ENCODE assay signal across 31 cellular contexts in the genomic region with DNA sequence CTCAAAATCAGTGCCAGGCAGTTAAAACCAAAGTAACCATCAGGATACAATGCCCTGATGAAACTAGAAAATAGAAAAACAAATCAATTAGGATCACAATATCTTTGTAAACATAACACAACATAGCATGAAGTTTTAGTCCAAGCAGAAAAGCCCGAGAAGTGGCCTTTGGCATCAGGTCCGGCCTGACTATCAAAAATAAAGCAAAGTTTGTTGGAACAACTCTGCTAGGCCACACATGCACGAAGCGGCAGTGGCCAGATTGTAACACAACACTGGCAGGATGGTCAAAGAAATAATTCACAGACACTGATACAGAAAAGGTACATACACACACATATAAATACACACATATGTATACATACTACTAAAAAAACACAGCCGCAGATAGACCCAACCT.
"Had no signal": no experiment of that assay in that cellular context is flagged by ENCODE, and none has a peak within 500 bp of the region (broad histone marks: within the 10 kb centered on the region; RNA-seq: fewer than 3 reads in every experiment).

No MANE protein-coding gene starts in this region.

- H3K9me3 ChIP-seq: adrenal gland, body of pancreas, Peyer's patch, SJSA1, SK-N-SH had no signal

- H3K9ac ChIP-seq: KMS-11, SK-N-SH had no signal

- H3K4me3 ChIP-seq: adrenal gland, body of pancreas, Peyer's patch, SJSA1 had no signal

- H3K36me3 ChIP-seq: adrenal gland, Peyer's patch, SJSA1 had no signal

- H3K4me1 ChIP-seq: adrenal gland, body of pancreas, Peyer's patch, SJSA1 had no signal

- DNase-seq: activated CD4-positive, alpha-beta T cell treated with anti-CD3 and anti-CD28 coated beads, Interleukin-2, amount 10 ng/mL, durations not matched to agents 24 days and 14 days; activated CD4-positive, alpha-beta T cell treated with anti-CD3 and anti-CD28 coated beads, Interleukin-2, amount 50 U/mL, for 4 hours; activated CD8-positive, alpha-beta T cell treated with anti-CD3 and anti-CD28 coated beads for 36 hours; activated gamma-delta T cell; activated naive CD4-positive, alpha-beta T cell treated with Interleukin-2 at 50 U/mL for 16 hours; activated naive CD8-positive, alpha-beta T cell treated with anti-CD3 and anti-CD28 coated beads, Interleukin-2, amount 10 ng/mL, durations not matched to agents 7 days and 5 days; activated T-cell treated with anti-CD3 and anti-CD28 coated beads, Interleukin-2, amount 50 U/mL, for 24 hours; adrenal gland; body of pancreas; central memory CD4-positive, alpha-beta T cell; MM.1S; MV-4-11; NCI-H1092; NCI-H1436 treated with DMSO at 0.1 percent for 48 hours; NCI-H187; NCI-H2029 treated with DMSO at 0.1 percent for 48 hours; NCI-H2107; NCI-H2171; NCI-H510A; NCI-H748 treated with DMSO at 0.1 percent for 48 hours; NK-92 treated with Interleukin-12 subunit alpha and Interleukin-12 subunit beta, amount 100 ng/mL, for 24 hours; PC-3; Peyer's patch; RPMI8226; SHP77 treated with DMSO at 0.1 percent for 48 hours; SK-N-SH had no signal

- H3K27me3 ChIP-seq: adrenal gland, body of pancreas, Peyer's patch, SJSA1 had no signal

- H3K27ac ChIP-seq: adrenal gland, body of pancreas, KMS-11, Peyer's patch, SJSA1 had no signal

- ATAC-seq: activated CD8-positive, alpha-beta T cell treated with anti-CD3 and anti-CD28 coated beads for 36 hours; body of pancreas; PC-3 had no signal

- FAIRE-seq: astrocyte, bronchial epithelial cell, TTC549 had no signal

- H3K4me2 ChIP-seq: KMS-11, SK-N-SH had no signal
